14 cellular contexts compared by ENCODE assay signal in the genomic region with DNA sequence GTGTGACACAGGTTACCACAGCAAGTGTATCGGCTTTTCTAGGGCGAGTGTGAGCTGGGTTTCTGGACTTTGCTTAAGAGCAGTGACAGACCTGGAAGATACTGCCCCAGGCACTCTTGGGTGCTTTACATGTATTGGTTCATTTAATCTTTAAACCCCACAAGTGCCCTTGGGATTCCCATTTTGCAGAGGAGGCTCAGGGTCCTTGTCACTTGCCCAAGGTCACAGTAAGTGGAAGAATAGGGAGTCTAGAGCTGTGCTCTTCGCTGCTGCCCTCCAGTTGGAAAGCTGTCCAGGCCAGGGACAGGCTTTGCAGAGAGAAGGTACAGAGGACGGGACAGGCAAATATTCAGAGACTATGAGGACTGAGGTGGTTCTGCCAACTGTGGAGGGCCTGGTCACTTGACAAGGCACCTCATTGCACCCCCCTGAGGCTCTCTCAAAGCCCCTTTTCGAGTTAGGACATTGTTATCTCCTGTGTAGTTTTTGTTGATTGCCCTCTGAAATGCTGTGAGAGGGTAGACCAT. TPM values are rescaled to one million over a fixed set of nuclear protein-coding genes. Genes with fewer than 3 reads are reported as not detected.
DNase-seq lines count a peak whose midpoint lies in the region; ATAC-seq, FAIRE-seq and TF ChIP-seq lines count a peak whose summit lies in the region.
"Had no signal": no experiment of that assay in that cellular context is flagged by ENCODE, and none has a peak within 500 bp of the region (broad histone marks: within the 10 kb centered on the region; RNA-seq: fewer than 3 reads in every experiment).

No MANE protein-coding gene starts in this region.

- CTCF ChIA-PET in activated CD8-positive, alpha-beta T cell treated with anti-CD3 and anti-CD28 coated beads for 36 hours (lab: Charles Lee) = interaction anchor here (2.9 to 4.8 kb wide), 4 partner anchors 22 to 56 kb away, joined by 11 to 69 read pairs (median 40); no protein-coding TSS in a partner anchor
- CTCF ChIA-PET in HepG2 (lab: Yijun Ruan, JAX; ENCODE audit: low intra/inter-chr PET ratio, low total read pairs) = no interaction called here

- H3K4me3 ChIP-seq in HepG2 (replicated peaks in 1 of 3; ENCODE audit: insufficient read depth in 1 of 3, low read depth in 2 of 3, low read length in 3 of 3) = no peak overlapping the region; a peak in 1 of 6 replicates
- no peak overlapping the region for H3K4me3 ChIP-seq in tibial artery

- H4K20me1 ChIP-seq in HepG2 (ENCODE audit: insufficient read depth, low read length) = no peaks in the 10 kb centered on the region

- H3K27me3 ChIP-seq in HepG2 (ENCODE audit: control insufficient read depth in 1 of 2, insufficient read depth in 2 of 2, low read length in 2 of 2) (no peaks in the 10 kb centered on the region), tibial artery (no peaks in the 10 kb centered on the region)

- no TSS peak for BruUV-seq in HepG2 (replicated peaks; lab: Mats Ljungman, UMichigan)

- no peak for DNase-seq in activated CD4-positive, alpha-beta T cell treated with anti-CD3 and anti-CD28 coated beads, Interleukin-2, amount 10 ng/mL, durations not matched to agents 24 days and 14 days
- DNase-seq in activated CD4-positive, alpha-beta T cell treated with anti-CD3 and anti-CD28 coated beads for 48 hours = no peak
- DNase-seq in activated CD8-positive, alpha-beta T cell treated with anti-CD3 and anti-CD28 coated beads for 36 hours = no peak
- no peak for DNase-seq in HepG2 (ENCODE audit: low spot score)
- no peak for DNase-seq in tibial artery
- no peak for DNase-seq in activated effector memory CD4-positive, alpha-beta T cell treated with anti-CD3 and anti-CD28 coated beads, Interleukin-2, amount 50 U/mL, for 16 hours
- DNase-seq: ACHN; activated CD4-positive, alpha-beta T cell treated with anti-CD3 and anti-CD28 coated beads, Interleukin-2, amount 50 U/mL, for 1 hour; NCI-H345; occipital lobe; SHP77 treated with DMSO at 0.1 percent for 48 hours had no signal

- no peak overlapping the region for H2AFZ ChIP-seq in HepG2 (ENCODE audit: low read length)

- ATAC-seq in activated CD8-positive, alpha-beta T cell treated with anti-CD3 and anti-CD28 coated beads for 36 hours = no peak
- ATAC-seq in HepG2 (peak; percentile 63), HG03521 (IDR thresholded peaks at IDR 0.05; ENCODE audit: unreplicated experiment) (no peak), HG02798 (IDR thresholded peaks at IDR 0.05; ENCODE audit: poor library complexity, unreplicated experiment) (no peak)

- peaks cover 8% of the 10 kb centered on the region for H3K79me2 ChIP-seq in HepG2 (ENCODE audit: insufficient read depth, low read length)

- peak overlapping the region; percentile 76 for H3K4me2 ChIP-seq in HepG2 (ENCODE audit: low read depth, low read length)

- peaks cover 66% of the 10 kb centered on the region for H3K4me1 ChIP-seq in HepG2 (ENCODE audit: insufficient read depth, low read length)
- H3K4me1 ChIP-seq in tibial artery = peaks cover 0 to 36% (median 26%) of the 10 kb centered on the region in 4 donors

- H3K4me1 Mint-ChIP-seq in activated CD4-positive, alpha-beta T cell treated with anti-CD3 and anti-CD28 coated beads, Interleukin-2, amount 10 ng/mL, durations not matched to agents 24 days and 14 days = peaks cover 61% of the 10 kb centered on the region
- peaks cover 71% of the 10 kb centered on the region for H3K4me1 Mint-ChIP-seq in activated CD8-positive, alpha-beta T cell treated with anti-CD3 and anti-CD28 coated beads for 36 hours (ENCODE audit: low read depth)

- H3K36me3 Mint-ChIP-seq in activated CD4-positive, alpha-beta T cell treated with anti-CD3 and anti-CD28 coated beads, Interleukin-2, amount 10 ng/mL, durations not matched to agents 24 days and 14 days (ENCODE audit: low read depth) = peaks cover 47% of the 10 kb centered on the region
- H3K36me3 Mint-ChIP-seq in activated CD8-positive, alpha-beta T cell treated with anti-CD3 and anti-CD28 coated beads for 36 hours (ENCODE audit: low read depth) = peaks cover 48% of the 10 kb centered on the region

- in situ Hi-C loops in HepG2 (cut with HindIII; ENCODE audit: extremely low pct_ligation_motif_present, low pct_unique_long_range_greater_than_20kb) = no loop called here

- intact Hi-C loops in activated CD4-positive, alpha-beta T cell treated with anti-CD3 and anti-CD28 coated beads, Interleukin-2, amount 10 ng/mL, durations not matched to agents 24 days and 14 days (cut with micrococcal nuclease) = loop anchor here (10.0 kb wide), 1 partner anchor 234 kb away; no protein-coding TSS in a partner anchor
- intact Hi-C loops in activated CD8-positive, alpha-beta T cell treated with anti-CD3 and anti-CD28 coated beads for 36 hours (cut with micrococcal nuclease) = loop anchor here (5.0 kb wide), 1 partner anchor 39 kb away; no protein-coding TSS in a partner anchor
- intact Hi-C loops in HepG2 (cut with micrococcal nuclease; ENCODE audit: unreplicated experiment) = no loop called here
- intact Hi-C loops in tibial artery (cut with DNase I; ENCODE audit: low total_unique reads) = no loop called here

- peak overlapping the region; percentile 83 for H3K27ac ChIP-seq in HepG2 (ENCODE audit: extremely low read length, insufficient read depth, low read length)
- peak overlapping the region; percentile 72 to 75 for H3K27ac ChIP-seq in tibial artery

- no peak for TF ChIP-seq POLR2A in HepG2 (IDR thresholded peaks at IDR 0.05; ENCODE audit: insufficient read depth in 1 of 2, low read depth in 2 of 2, low read length in 2 of 2)

- peak overlapping the region; percentile 64 for H3K9ac ChIP-seq in HepG2 (ENCODE audit: insufficient read depth, low read depth, low read length)

- TF ChIP-seq RAD21 in HepG2 (CRISPR knock-in tag; IDR thresholded peaks at IDR 0.05) = no peak

- H3K36me3 ChIP-seq in HepG2 (replicated peaks in 1 of 2; ENCODE audit: control insufficient read depth in 1 of 2, insufficient read depth in 2 of 2, low read length in 2 of 2) (peaks cover 5 to 17% of the 10 kb centered on the region in 2 experiments), tibial artery (peaks cover 0 to 4% (median 0%) of the 10 kb centered on the region in 3 donors)

- peak overlapping the region; percentile 98 for H3K27ac Mint-ChIP-seq in activated CD4-positive, alpha-beta T cell treated with anti-CD3 and anti-CD28 coated beads, Interleukin-2, amount 10 ng/mL, durations not matched to agents 24 days and 14 days
- peak overlapping the region; percentile 98 for H3K27ac Mint-ChIP-seq in activated CD8-positive, alpha-beta T cell treated with anti-CD3 and anti-CD28 coated beads for 36 hours

- POLR2A ChIA-PET in activated CD8-positive, alpha-beta T cell treated with anti-CD3 and anti-CD28 coated beads for 36 hours (lab: Charles Lee) = interaction anchor here (0.9 to 4.4 kb wide), 5 partner anchors 23 to 75 kb away, joined by 3 to 35 read pairs (median 7); partner anchors contain the start of gene ZC3H4
- POLR2A ChIA-PET in HepG2 (lab: Yijun Ruan, JAX) = interaction anchor here (0.7 to 4.7 kb wide), 10 partner anchors 11 to 141 kb away, joined by 3 to 31 read pairs (median 12); partner anchors contain the start of genes CCDC9, SAE1 and ZC3H4

- H3K4me3 Mint-ChIP-seq in activated CD4-positive, alpha-beta T cell treated with anti-CD3 and anti-CD28 coated beads, Interleukin-2, amount 10 ng/mL, durations not matched to agents 24 days and 14 days = peak overlapping the region; percentile 28
- no peak overlapping the region for H3K4me3 Mint-ChIP-seq in activated CD8-positive, alpha-beta T cell treated with anti-CD3 and anti-CD28 coated beads for 36 hours

- H3K9me3 ChIP-seq in HepG2 (ENCODE audit: low read length) (no peaks in the 10 kb centered on the region), tibial artery (no peaks in the 10 kb centered on the region)

- H3K9me3 Mint-ChIP-seq in activated CD4-positive, alpha-beta T cell treated with anti-CD3 and anti-CD28 coated beads, Interleukin-2, amount 10 ng/mL, durations not matched to agents 24 days and 14 days = no peaks in the 10 kb centered on the region
- no peaks in the 10 kb centered on the region for H3K9me3 Mint-ChIP-seq in activated CD8-positive, alpha-beta T cell treated with anti-CD3 and anti-CD28 coated beads for 36 hours

- TF ChIP-seq CTCF in activated CD8-positive, alpha-beta T cell treated with anti-CD3 and anti-CD28 coated beads for 36 hours (IDR thresholded peaks at IDR 0.05) = no peak
- no peak for TF ChIP-seq CTCF in HepG2 (CRISPR knock-in tag; IDR thresholded peaks at IDR 0.05)
- no peak for TF ChIP-seq CTCF in tibial artery (IDR thresholded peaks at IDR 0.05)

- H3K27me3 Mint-ChIP-seq in activated CD4-positive, alpha-beta T cell treated with anti-CD3 and anti-CD28 coated beads, Interleukin-2, amount 10 ng/mL, durations not matched to agents 24 days and 14 days = no peaks in the 10 kb centered on the region
- no peaks in the 10 kb centered on the region for H3K27me3 Mint-ChIP-seq in activated CD8-positive, alpha-beta T cell treated with anti-CD3 and anti-CD28 coated beads for 36 hours

- 25% methylated on average over 5 of the region's 5 CpGs for WGBS in HepG2 (ENCODE audit: low lambda C conversion rate)

- no peak for FAIRE-seq in HepG2 (lab: Jason Lieb, UNC)
- FAIRE-seq: urothelium cell line had no signal

- no peak for TF ChIP-seq EP300 in HepG2 (IDR thresholded peaks at IDR 0.05; ENCODE audit: low read depth in 2 of 2, low read length in 2 of 2)
- TF ChIP-seq EP300 in HepG2 (CRISPR knock-in tag; IDR thresholded peaks at IDR 0.05; ENCODE audit: borderline replicate concordance) = no peak

RNA-seq across cellular contexts. Expression of gene BBC3, which starts 42.4 kb away (rescaled TPM):
- 17.4 and 17.6 TPM in 2 replicates for total RNA-seq in activated CD4-positive, alpha-beta T cell treated with anti-CD3 and anti-CD28 coated beads, Interleukin-2, amount 10 ng/mL, durations not matched to agents 24 days and 14 days
- total RNA-seq in activated CD8-positive, alpha-beta T cell treated with anti-CD3 and anti-CD28 coated beads for 36 hours = 10 to 100 TPM; 23.2 to 26.2 TPM
- total RNA-seq in HepG2 (2016; rRNA removed; fragmentation: Illumina TruSeq; extraction: Trizol) = 5.8 and 8.8 TPM in 2 replicates
- total RNA-seq in HepG2 (2016; cell fraction: cytosol; rRNA removed; fragmentation: Illumina TruSeq; extraction: Trizol; ENCODE audit: low read depth) = 3.1 and 3.4 TPM in 2 replicates
- 5.9 and 8.8 TPM in 2 replicates for total RNA-seq in HepG2 (2016; cell fraction: insoluble cytoplasmic fraction; rRNA removed; fragmentation: Illumina TruSeq; extraction: Trizol)
- total RNA-seq in HepG2 (2016; cell fraction: membrane; rRNA removed; fragmentation: Illumina TruSeq; extraction: Trizol) = 6.6 and 7.4 TPM in 2 replicates
- 4.6 and 5.1 TPM in 2 replicates for total RNA-seq in HepG2 (2016; cell fraction: nucleus; rRNA removed; fragmentation: Illumina TruSeq; extraction: Trizol)
- polyA plus RNA-seq in HepG2 (2011; rRNA removed) = 6.1 and 11.1 TPM in 2 replicates
- polyA plus RNA-seq in HepG2 (2011; cell fraction: cytosol; rRNA removed) = 7.0 and 10.6 TPM in 2 replicates
- polyA plus RNA-seq in HepG2 (2011; cell fraction: nucleus; rRNA removed) = 18.7 and 18.8 TPM in 2 replicates
- 7.0 and 13.6 TPM in 2 replicates for polyA plus RNA-seq in HepG2 (2012)
- 1.8 and 1.9 TPM in 2 replicates for polyA plus RNA-seq in HepG2 (2016; cell fraction: cytosol; fragmentation: Illumina TruSeq; extraction: Trizol; ENCODE audit: low read depth)
- 9.2 and 11.0 TPM in 2 replicates for polyA plus RNA-seq in HepG2 (2016; cell fraction: insoluble cytoplasmic fraction; fragmentation: Illumina TruSeq; extraction: Trizol; ENCODE audit: low read depth)
- polyA plus RNA-seq in HepG2 (2016; cell fraction: membrane; fragmentation: Illumina TruSeq; extraction: Trizol; ENCODE audit: low read depth) = 5.1 and 5.2 TPM in 2 replicates
- polyA plus RNA-seq in HepG2 (2016; cell fraction: nucleus; fragmentation: Illumina TruSeq; extraction: Trizol; ENCODE audit: insufficient read depth, low read depth) = 13.0 and 13.4 TPM in 2 replicates
- 2.1 and 9.7 TPM in 2 replicates for polyA minus RNA-seq in HepG2 (2011; rRNA and poly(A)+ RNA removed; ENCODE audit: low replicate concordance)
- 8.9 and 9.3 TPM in 2 replicates for polyA minus RNA-seq in HepG2 (2011; cell fraction: cytosol; rRNA and poly(A)+ RNA removed)
- polyA minus RNA-seq in HepG2 (2011; cell fraction: nucleus; rRNA and poly(A)+ RNA removed) = 5.4 and 6.2 TPM in 2 replicates

RNA-seq across cellular contexts. Expression of gene SAE1, which starts 57.9 kb away (rescaled TPM):
- total RNA-seq in activated CD4-positive, alpha-beta T cell treated with anti-CD3 and anti-CD28 coated beads, Interleukin-2, amount 10 ng/mL, durations not matched to agents 24 days and 14 days = 147 and 151 TPM in 2 replicates
- total RNA-seq in activated CD8-positive, alpha-beta T cell treated with anti-CD3 and anti-CD28 coated beads for 36 hours = 100 to 1,000 TPM; 125 to 127 TPM
- 197 and 250 TPM in 2 replicates for total RNA-seq in HepG2 (2016; rRNA removed; fragmentation: Illumina TruSeq; extraction: Trizol)
- 27.4 and 28.3 TPM in 2 replicates for total RNA-seq in HepG2 (2016; cell fraction: cytosol; rRNA removed; fragmentation: Illumina TruSeq; extraction: Trizol; ENCODE audit: low read depth)
- total RNA-seq in HepG2 (2016; cell fraction: insoluble cytoplasmic fraction; rRNA removed; fragmentation: Illumina TruSeq; extraction: Trizol) = 203 and 249 TPM in 2 replicates
- 68.8 and 71.8 TPM in 2 replicates for total RNA-seq in HepG2 (2016; cell fraction: membrane; rRNA removed; fragmentation: Illumina TruSeq; extraction: Trizol)
- 79.5 and 90.1 TPM in 2 replicates for total RNA-seq in HepG2 (2016; cell fraction: nucleus; rRNA removed; fragmentation: Illumina TruSeq; extraction: Trizol)
- 73.2 and 87.6 TPM in 2 replicates for polyA plus RNA-seq in HepG2 (2011; rRNA removed)
- 88.2 and 89.6 TPM in 2 replicates for polyA plus RNA-seq in HepG2 (2011; cell fraction: cytosol; rRNA removed)
- polyA plus RNA-seq in HepG2 (2011; cell fraction: nucleus; rRNA removed) = 26.8 and 31.7 TPM in 2 replicates
- polyA plus RNA-seq in HepG2 (2012) = 92.3 and 105 TPM in 2 replicates
- 24.4 and 24.9 TPM in 2 replicates for polyA plus RNA-seq in HepG2 (2016; cell fraction: cytosol; fragmentation: Illumina TruSeq; extraction: Trizol; ENCODE audit: low read depth)
- 266 and 269 TPM in 2 replicates for polyA plus RNA-seq in HepG2 (2016; cell fraction: insoluble cytoplasmic fraction; fragmentation: Illumina TruSeq; extraction: Trizol; ENCODE audit: low read depth)
- 52.5 and 52.7 TPM in 2 replicates for polyA plus RNA-seq in HepG2 (2016; cell fraction: membrane; fragmentation: Illumina TruSeq; extraction: Trizol; ENCODE audit: low read depth)
- 107 and 114 TPM in 2 replicates for polyA plus RNA-seq in HepG2 (2016; cell fraction: nucleus; fragmentation: Illumina TruSeq; extraction: Trizol; ENCODE audit: insufficient read depth, low read depth)
- 68.8 and 79.3 TPM in 2 replicates for polyA minus RNA-seq in HepG2 (2011; rRNA and poly(A)+ RNA removed; ENCODE audit: low replicate concordance)
- 36.7 and 40.2 TPM in 2 replicates for polyA minus RNA-seq in HepG2 (2011; cell fraction: cytosol; rRNA and poly(A)+ RNA removed)
- 15.1 and 20.1 TPM in 2 replicates for polyA minus RNA-seq in HepG2 (2011; cell fraction: nucleus; rRNA and poly(A)+ RNA removed)

Comparison
In these comparisons a context has a peak if more than half of its experiments do, and no peak if none do; other contexts are left out.
1. intact Hi-C loops: an anchor here in activated CD4-positive, alpha-beta T cell treated with anti-CD3 and anti-CD28 coated beads, Interleukin-2, amount 10 ng/mL, durations not matched to agents 24 days and 14 days (10.0 kb wide) and activated CD8-positive, alpha-beta T cell treated with anti-CD3 and anti-CD28 coated beads for 36 hours (5.0 kb wide); none called in HepG2 and tibial artery.